In the genomic region with DNA sequence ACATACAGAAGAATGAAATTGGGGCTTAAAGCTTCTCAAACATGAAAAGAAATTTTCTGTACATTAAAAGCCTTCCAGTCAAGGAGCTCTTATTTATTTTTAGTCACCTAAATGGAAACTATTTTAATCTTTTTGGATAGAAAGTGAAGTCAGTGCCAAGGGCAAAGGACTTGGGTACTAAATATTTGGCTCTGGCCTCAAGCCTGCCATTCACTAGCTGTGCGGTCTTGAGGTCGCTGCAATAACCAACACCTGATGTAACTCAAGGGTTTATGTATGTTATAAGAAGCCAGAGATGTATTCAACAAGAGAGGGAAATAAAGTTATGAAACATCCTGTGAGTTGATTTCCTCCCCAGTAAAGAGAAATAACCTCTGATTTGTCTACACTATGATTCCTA, we compare ENCODE assay signal across 4 cellular contexts. TPM values are rescaled to one million over a fixed set of nuclear protein-coding genes. Genes with fewer than 3 reads are reported as not detected.
"Had no signal": no experiment of that assay in that cellular context is flagged by ENCODE, and none has a peak within 500 bp of the region (broad histone marks: within the 10 kb centered on the region; RNA-seq: fewer than 3 reads in every experiment).

No MANE protein-coding gene starts in this region.

- ATAC-seq: GM12878 had no signal

- H3K4me3 ChIP-seq: GM12878 had no signal

- DNase-seq: GDM1, GF-D8 had no signal

RNA-seq across cellular contexts. Expression of a gene that starts 49.5 kb away (rescaled TPM):
- total RNA-seq: G401, GM12878 had no signal
